8 cellular contexts compared by ENCODE assay signal in the genomic region with DNA sequence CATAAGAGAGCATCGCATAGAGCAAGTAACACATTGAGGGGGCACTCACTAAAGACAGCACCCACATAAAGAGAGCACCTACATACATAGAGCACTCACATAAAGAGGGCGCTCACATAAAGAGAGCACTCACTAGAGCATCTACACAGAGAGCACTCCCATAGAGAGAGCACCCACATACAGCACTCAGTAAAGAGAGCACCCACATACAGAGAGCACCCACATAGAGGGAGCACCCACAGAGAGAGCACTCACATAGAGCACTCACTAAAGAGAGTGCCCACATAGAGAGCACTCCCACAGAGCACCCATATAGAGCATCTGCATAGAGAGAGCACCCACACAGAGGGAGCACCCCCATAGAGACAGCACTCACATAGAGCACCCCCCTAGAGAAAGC. TPM values are rescaled to one million over a fixed set of nuclear protein-coding genes. Genes with fewer than 3 reads are reported as not detected.
DNase-seq lines count a peak whose midpoint lies in the region; ATAC-seq and TF ChIP-seq lines count a peak whose summit lies in the region.
"Had no signal": no experiment of that assay in that cellular context is flagged by ENCODE, and none has a peak within 500 bp of the region (broad histone marks: within the 10 kb centered on the region; RNA-seq: fewer than 3 reads in every experiment).

No MANE protein-coding gene starts in this region.

- TF ChIP-seq CTCF in Calu3 (IDR thresholded peaks at IDR 0.05; ENCODE audit: unreplicated experiment) (no peak), gastrocnemius medialis (IDR thresholded peaks at IDR 0.05 in 4 of 5, conservative IDR thresholded peaks at IDR 0.05 in 1 of 5) (no peak)

- H3K27me3 ChIP-seq in gastrocnemius medialis: peaks cover 11 to 14% (median 11%) of the 10 kb centered on the region in 3 donors

- H3K36me3 Mint-ChIP-seq in Calu3 (ENCODE audit: insufficient read depth, unreplicated experiment): no peaks in the 10 kb centered on the region
- no peaks in the 10 kb centered on the region for H3K36me3 Mint-ChIP-seq in naive B cell

- no TSS peak for BruUV-seq in Calu3 (replicated peaks; lab: Mats Ljungman, UMichigan)

- no peaks in the 10 kb centered on the region for H3K4me1 Mint-ChIP-seq in Calu3 (ENCODE audit: low read depth, unreplicated experiment)
- peaks cover 3 to 12% (median 7%) of the 10 kb centered on the region in 3 donors for H3K4me1 Mint-ChIP-seq in naive B cell

- H3K9me3 ChIP-seq in SK-N-MC (ENCODE audit: low read depth, low read length) (no peaks in the 10 kb centered on the region), gastrocnemius medialis (no peaks in the 10 kb centered on the region)

- peak overlapping the region; percentile 28; the same call in 1 of the 2 replicates for H3K4me3 ChIP-seq in SK-N-MC
- no peak overlapping the region for H3K4me3 ChIP-seq in gastrocnemius medialis

- peaks cover 0 to 4% of the 10 kb centered on the region in 2 donors for H3K4me1 ChIP-seq in gastrocnemius medialis

- intact Hi-C loops in Calu3 (cut with micrococcal nuclease; ENCODE audit: unreplicated experiment) (loop anchor here (1.0 to 5.0 kb wide), 3 partner anchors 155 to 419 kb away; a partner anchor contains a TSS), gastrocnemius medialis (cut with DNase I; ENCODE audit: low total_unique reads) (loop anchor here (1.0 to 5.0 kb wide), 3 partner anchors 155 to 433 kb away; no protein-coding TSS in a partner anchor)

- no peak overlapping the region for H3K27ac ChIP-seq in SK-N-MC
- H3K27ac ChIP-seq in gastrocnemius medialis: no peak overlapping the region

- H3K9me3 Mint-ChIP-seq in Calu3 (ENCODE audit: low read depth, unreplicated experiment) (no peaks in the 10 kb centered on the region), naive B cell (no peaks in the 10 kb centered on the region)

- H3K36me3 ChIP-seq in SK-N-MC (ENCODE audit: insufficient read depth, low read length) (no peaks in the 10 kb centered on the region), gastrocnemius medialis (no peaks in the 10 kb centered on the region)

- POLR2A ChIA-PET in HEK293T (lab: Yijun Ruan, JAX): interaction anchor here (0.8 to 1.2 kb wide), 5 partner anchors 10 to 342 kb away, joined by 3 to 7 read pairs (median 4); a partner anchor contains a TSS

- no peak overlapping the region for H3K9ac ChIP-seq in SK-N-MC (ENCODE audit: insufficient read length)

- DNase-seq in Calu3 (no peak), SK-N-MC (ENCODE audit: low read depth, low spot score) (no peak), naive B cell (no peak), SKM-1 treated with dmso at 0.1 percent for 144 hours (lab: John Stamatoyannopoulos, UW; ENCODE audit: unreplicated experiment) (no peak), HEK293T (ENCODE audit: extremely low spot score) (no peak), gastrocnemius medialis (no peak)

- H3K27ac Mint-ChIP-seq in Calu3 (ENCODE audit: unreplicated experiment): no peak overlapping the region
- peak overlapping the region in 2 of 6 donors; percentile 1 to 7 for H3K27ac Mint-ChIP-seq in naive B cell
- H3K27ac Mint-ChIP-seq: nephron progenitor cell had no signal

- ATAC-seq in GM19351 (IDR thresholded peaks at IDR 0.05; ENCODE audit: unreplicated experiment): peak; percentile 0
- ATAC-seq in naive B cell (ENCODE audit: low read depth in 2 of 2): no peak
- no peak for ATAC-seq in gastrocnemius medialis

- H3K4me3 Mint-ChIP-seq in Calu3 (ENCODE audit: low read depth, unreplicated experiment) (peak overlapping the region; percentile 43), naive B cell (peak overlapping the region in 5 of 8 donors; percentile 59 to 88 (median 69))

- CTCF ChIA-PET in Calu3 (lab: Charles Lee) (interaction anchor here (1.1 to 1.3 kb wide), 4 partner anchors 47 to 418 kb away, joined by 3 to 5 read pairs (median 3); a partner anchor contains a TSS), HEK293T (lab: Yijun Ruan, JAX) (interaction anchor here (0.5 to 1.6 kb wide), 31 partner anchors 8 to 431 kb away, joined by 3 to 21 read pairs (median 4); a partner anchor contains a TSS)

- no peak for TF ChIP-seq POLR2A in gastrocnemius medialis (IDR thresholded peaks at IDR 0.05)

- H3K27me3 Mint-ChIP-seq in Calu3 (ENCODE audit: unreplicated experiment) (peaks cover 33% of the 10 kb centered on the region), naive B cell (peaks cover 5 to 8% (median 5%) of the 10 kb centered on the region in 3 donors)

- in situ Hi-C loops in gastrocnemius medialis (cut with MboI; ENCODE audit: low sequenced_read_pairs in 4 of 4): loop anchor here in 3 of 4 donors (10.0 to 25.0 kb wide), 3 partner anchors 161 to 421 kb away; no protein-coding TSS in a partner anchor

TF ChIP-seq in HEK293T, 16 proteins besides CTCF, POLR2A, EP300 and RAD21:
- TF ChIP-seq SUZ12 (IDR thresholded peaks at IDR 0.05): no peak
- TF ChIP-seq FOXM1 (IDR thresholded peaks at IDR 0.05; ENCODE audit: borderline replicate concordance): no peak
- TF ChIP-seq, protein P1, sequence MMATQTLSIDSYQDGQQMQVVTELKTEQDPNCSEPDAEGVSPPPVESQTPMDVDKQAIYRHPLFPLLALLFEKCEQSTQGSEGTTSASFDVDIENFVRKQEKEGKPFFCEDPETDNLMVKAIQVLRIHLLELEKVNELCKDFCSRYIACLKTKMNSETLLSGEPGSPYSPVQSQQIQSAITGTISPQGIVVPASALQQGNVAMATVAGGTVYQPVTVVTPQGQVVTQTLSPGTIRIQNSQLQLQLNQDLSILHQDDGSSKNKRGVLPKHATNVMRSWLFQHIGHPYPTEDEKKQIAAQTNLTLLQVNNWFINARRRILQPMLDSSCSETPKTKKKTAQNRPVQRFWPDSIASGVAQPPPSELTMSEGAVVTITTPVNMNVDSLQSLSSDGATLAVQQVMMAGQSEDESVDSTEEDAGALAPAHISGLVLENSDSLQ (IDR thresholded peaks at IDR 0.05): no peak
- no peak for TF ChIP-seq SP1 (IDR thresholded peaks at IDR 0.05)
- TF ChIP-seq CTBP1 (IDR thresholded peaks at IDR 0.05; ENCODE audit: borderline replicate concordance): no peak
- no peak for TF ChIP-seq FOXA1 (IDR thresholded peaks at IDR 0.05)
- no peak for TF ChIP-seq ELF4 (IDR thresholded peaks at IDR 0.05)
- TF ChIP-seq ZNF384 (IDR thresholded peaks at IDR 0.05): no peak
- no peak for TF ChIP-seq LEF1 (IDR thresholded peaks at IDR 0.05; ENCODE audit: borderline replicate concordance)
- no peak for TF ChIP-seq L3MBTL2 (conservative IDR thresholded peaks at IDR 0.05)
- no peak for TF ChIP-seq ARNT (IDR thresholded peaks at IDR 0.05)
- TF ChIP-seq FOXK2 (IDR thresholded peaks at IDR 0.05): no peak
- TF ChIP-seq TARDBP (IDR thresholded peaks at IDR 0.05): no peak
- TF ChIP-seq BHLHE40 (IDR thresholded peaks at IDR 0.05; ENCODE audit: borderline replicate concordance): no peak
- no peak for TF ChIP-seq NFRKB (IDR thresholded peaks at IDR 0.05)
- no peak for TF ChIP-seq HDGF (IDR thresholded peaks at IDR 0.05; ENCODE audit: borderline replicate concordance)

RNA-seq across cellular contexts. Expression of a gene that starts 47.8 kb away (rescaled TPM):
- 60.0 and 71.3 TPM in 2 replicates for total RNA-seq in Calu3 (2022)
- 10 to 100 TPM; 55.4 to 85.8 (median 73.4) TPM for polyA plus RNA-seq in naive B cell (ENCODE audit: low read depth in 6 of 6)
- total RNA-seq in gastrocnemius medialis: 10 to 100 TPM; 11.1 to 15.9 (median 14.0) TPM
